ENCODE assay signal across 8 cellular contexts in the genomic region with DNA sequence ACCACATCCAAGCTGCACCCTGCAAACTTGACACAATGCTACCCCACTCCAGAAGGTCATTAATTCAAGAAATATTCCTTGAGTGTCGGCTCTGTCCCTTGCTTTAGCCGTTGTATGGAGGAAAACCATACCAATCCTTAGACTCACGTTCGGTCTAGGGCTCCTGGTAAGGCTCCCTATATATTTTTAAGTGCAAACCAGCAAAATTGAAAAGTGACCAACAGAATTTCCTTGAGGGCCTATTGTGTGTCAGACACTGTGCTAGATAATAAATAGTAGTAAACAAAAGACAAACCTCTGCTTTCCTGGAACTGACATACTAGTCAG. TPM values are rescaled to one million over a fixed set of nuclear protein-coding genes. Genes with fewer than 3 reads are reported as not detected.
A peak's percentile ranks its signal among the peaks of the same experiment; 100 is the strongest.
DNase-seq lines count a peak whose midpoint lies in the region; ATAC-seq, FAIRE-seq and TF ChIP-seq lines count a peak whose summit lies in the region.

No MANE protein-coding gene starts in this region.

- peak overlapping the region; percentile 75 for H3K4me3 Mint-ChIP-seq in WTC11
- H3K4me3 Mint-ChIP-seq in glutamatergic neuron (ENCODE audit: unreplicated experiment), result peak overlapping the region; percentile 90

- H3K27ac Mint-ChIP-seq in WTC11 (0 out of 2 replicates have a peak overlapping the region, but pooled peaks have one; percentile 19), glutamatergic neuron (ENCODE audit: unreplicated experiment) (no peak overlapping the region)

- FAIRE-seq in small intestine (lab: Jason Lieb, UNC), result no peak

- no peak overlapping the region for H3K4me3 ChIP-seq in HEK293 (ENCODE audit: low read depth, low read length)
- peak overlapping the region in 1 of 2 donors; percentile 85 for H3K4me3 ChIP-seq in small intestine (ENCODE audit: low read depth in 1 of 2, low read length in 2 of 2)

- 11 to 23% (median 12%) methylated on average over 4 of the region's 4 CpGs for WGBS in small intestine, 3 donors

- intact Hi-C loops in left colon (cut with DNase I, micrococcal nuclease), result no loop called here

- H3K9me3 ChIP-seq in HEK293 (ENCODE audit: control insufficient read depth, insufficient read depth, low read depth, low read length) (no peaks in the 10 kb centered on the region), small intestine (ENCODE audit: control insufficient read depth, low read depth) (no peaks in the 10 kb centered on the region)

- H3K4me1 Mint-ChIP-seq in WTC11 (peaks cover 17% of the 10 kb centered on the region), glutamatergic neuron (ENCODE audit: low read depth, unreplicated experiment) (peaks cover 5% of the 10 kb centered on the region)

- no peak; the same call in 1 of the 2 replicates for ATAC-seq in WTC11
- ATAC-seq in HG02759 (IDR thresholded peaks at IDR 0.05; ENCODE audit: unreplicated experiment), result no peak
- no peak for ATAC-seq in left colon

- CTCF ChIA-PET in HEK293 (lab: Yijun Ruan, JAX) (interaction anchor here (0.7 kb wide), 1 partner anchor 178 kb away, joined by 3 read pairs; no protein-coding TSS in a partner anchor), WTC11 (lab: Charles Lee) (no interaction called here)

- H3K36me3 Mint-ChIP-seq in WTC11 (no peaks in the 10 kb centered on the region), glutamatergic neuron (ENCODE audit: unreplicated experiment) (no peaks in the 10 kb centered on the region)

- H3K27me3 ChIP-seq in small intestine (ENCODE audit: control insufficient read depth in 2 of 2, insufficient read depth in 2 of 2, low read length in 2 of 2), result no peaks in the 10 kb centered on the region

- DNase-seq in WTC11 (ENCODE audit: low spot score) (no peak), glutamatergic neuron (no peak), small intestine (no peak), kidney glomerular epithelial cell (lab: John Stamatoyannopoulos, UW) (no peak), KG1 (lab: John Stamatoyannopoulos, UW) (no peak), left colon (no peak)

- H3K4me1 ChIP-seq in HEK293 (ENCODE audit: control insufficient read depth, insufficient read depth, low read length), result 0 out of 2 replicates have a peak, but pooled peaks cover 2% of the 10 kb centered on the region
- H3K4me1 ChIP-seq in small intestine (ENCODE audit: control insufficient read depth in 2 of 2, insufficient read depth in 1 of 2, low read depth in 1 of 2, low read length in 1 of 2), result peaks cover 2 to 3% of the 10 kb centered on the region in 2 donors

- POLR2A ChIA-PET in HEK293 (lab: Yijun Ruan, JAX) (interaction anchor here (0.7 kb wide), 1 partner anchor 69 kb away, joined by 3 read pairs; the partner anchor contains the start of genes NUDT21 and OGFOD1), WTC11 (lab: Charles Lee) (no interaction called here)

- peaks cover under 1% of the 10 kb centered on the region; the same call in 1 of the 2 replicates for H3K27me3 Mint-ChIP-seq in WTC11 (ENCODE audit: low read depth)
- no peaks in the 10 kb centered on the region for H3K27me3 Mint-ChIP-seq in glutamatergic neuron (ENCODE audit: unreplicated experiment)

- TF ChIP-seq CTCF in HEK293 (tag by site-specific recombination; IDR thresholded peaks at IDR 0.05) (no peak), WTC11 (IDR thresholded peaks at IDR 0.05) (no peak), glutamatergic neuron (IDR thresholded peaks at IDR 0.05; ENCODE audit: partially characterized antibody, unreplicated experiment) (no peak)

- H3K36me3 ChIP-seq in HEK293 (ENCODE audit: control insufficient read depth in 2 of 2, insufficient read depth in 1 of 2, low read length in 2 of 2), result no peaks in the 10 kb centered on the region
- no peaks in the 10 kb centered on the region for H3K36me3 ChIP-seq in small intestine (ENCODE audit: control insufficient read depth in 2 of 2, insufficient read depth in 2 of 2, low read length in 2 of 2)

- H3K9me3 Mint-ChIP-seq in WTC11 (no peaks in the 10 kb centered on the region), glutamatergic neuron (ENCODE audit: unreplicated experiment) (peaks cover 4% of the 10 kb centered on the region)

- H3K27ac ChIP-seq in HEK293 (ENCODE audit: extremely low read depth, low read depth, low read length) (peak overlapping the region; percentile 84; the same call in 1 of the 2 replicates), small intestine (ENCODE audit: low read depth in 1 of 2, low read length in 1 of 2) (peak overlapping the region; percentile 82 to 89)

TF ChIP-seq in HEK293, 187 proteins besides CTCF, POLR2A, EP300 and RAD21 (continues in another document):
- TF ChIP-seq ZNF777 (tag by site-specific recombination; IDR thresholded peaks at IDR 0.05; ENCODE audit: borderline replicate concordance) (no peak), ZNF560 (tag by site-specific recombination; IDR thresholded peaks at IDR 0.05; ENCODE audit: borderline replicate concordance) (no peak), KLF17 (tag by site-specific recombination; IDR thresholded peaks at IDR 0.05) (no peak), GFI1B (tag by site-specific recombination; IDR thresholded peaks at IDR 0.05) (no peak), MEIS1 (CRISPR knock-in tag; IDR thresholded peaks at IDR 0.05; ENCODE audit: borderline replicate concordance) (no peak), HOXD13 (CRISPR knock-in tag; IDR thresholded peaks at IDR 0.05; ENCODE audit: borderline replicate concordance) (no peak), ZFP41 (tag by site-specific recombination; IDR thresholded peaks at IDR 0.05; ENCODE audit: borderline replicate concordance) (no peak), SP3 (tag by site-specific recombination; IDR thresholded peaks at IDR 0.05) (no peak)
- TF ChIP-seq, protein P1, sequence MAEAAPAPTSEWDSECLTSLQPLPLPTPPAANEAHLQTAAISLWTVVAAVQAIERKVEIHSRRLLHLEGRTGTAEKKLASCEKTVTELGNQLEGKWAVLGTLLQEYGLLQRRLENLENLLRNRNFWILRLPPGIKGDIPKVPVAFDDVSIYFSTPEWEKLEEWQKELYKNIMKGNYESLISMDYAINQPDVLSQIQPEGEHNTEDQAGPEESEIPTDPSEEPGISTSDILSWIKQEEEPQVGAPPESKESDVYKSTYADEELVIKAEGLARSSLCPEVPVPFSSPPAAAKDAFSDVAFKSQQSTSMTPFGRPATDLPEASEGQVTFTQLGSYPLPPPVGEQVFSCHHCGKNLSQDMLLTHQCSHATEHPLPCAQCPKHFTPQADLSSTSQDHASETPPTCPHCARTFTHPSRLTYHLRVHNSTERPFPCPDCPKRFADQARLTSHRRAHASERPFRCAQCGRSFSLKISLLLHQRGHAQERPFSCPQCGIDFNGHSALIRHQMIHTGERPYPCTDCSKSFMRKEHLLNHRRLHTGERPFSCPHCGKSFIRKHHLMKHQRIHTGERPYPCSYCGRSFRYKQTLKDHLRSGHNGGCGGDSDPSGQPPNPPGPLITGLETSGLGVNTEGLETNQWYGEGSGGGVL (tag by site-specific recombination; IDR thresholded peaks at IDR 0.05), result no peak

TF ChIP-seq in WTC11, 78 proteins besides CTCF, POLR2A, EP300 and RAD21 (continues in another document):
- TF ChIP-seq SP1 (CRISPR knock-in tag; conservative IDR thresholded peaks at IDR 0.05), result no peak
- TF ChIP-seq GRHL2 (CRISPR knock-in tag; IDR thresholded peaks at IDR 0.05; ENCODE audit: insufficient replicate concordance, severe bottlenecking), result no peak
- no peak for TF ChIP-seq SMAD3 (CRISPR knock-in tag; IDR thresholded peaks at IDR 0.05; ENCODE audit: borderline replicate concordance)
- no peak for TF ChIP-seq ATF2 (CRISPR knock-in tag; IDR thresholded peaks at IDR 0.05; ENCODE audit: borderline replicate concordance, low read depth)
- TF ChIP-seq ZNF423 (CRISPR knock-in tag; IDR thresholded peaks at IDR 0.05), result no peak
- no peak for TF ChIP-seq KAT7 (CRISPR knock-in tag; IDR thresholded peaks at IDR 0.05; ENCODE audit: borderline replicate concordance)
- TF ChIP-seq OVOL2 (CRISPR knock-in tag; IDR thresholded peaks at IDR 0.05; ENCODE audit: borderline replicate concordance), result no peak
- no peak for TF ChIP-seq FOXP4 (CRISPR knock-in tag; IDR thresholded peaks at IDR 0.05)

RNA-seq across cellular contexts. Expression of gene BBS2, which starts 0.4 kb away (rescaled TPM):
- 19.1 to 25.7 TPM (median 24.1 TPM) in 3 replicates for total RNA-seq in WTC11 (2021)
- total RNA-seq in glutamatergic neuron (ENCODE audit: unreplicated experiment), result 40.7 TPM
- 10 to 100 TPM; 14.3 to 22.1 (median 17.8) TPM for polyA plus RNA-seq in small intestine
- total RNA-seq in left colon, result 10 to 100 TPM; 34.2 to 36.2 TPM

RNA-seq across cellular contexts. Expression of gene MT4, which starts 44.7 kb away (rescaled TPM):
- total RNA-seq in WTC11 (2021) (not detected in 3 replicates), glutamatergic neuron (ENCODE audit: unreplicated experiment) (not detected), left colon (not detected)
- polyA plus RNA-seq in small intestine, result not detected
